19 cellular contexts compared by ENCODE assay signal in genomic region chr2:207694811-207695281, GRCh38. TPM values are rescaled to one million over a fixed set of nuclear protein-coding genes. Genes with fewer than 3 reads are reported as not detected.
A peak's percentile ranks its signal among the peaks of the same experiment; 100 is the strongest.
DNase-seq lines count a peak whose midpoint lies in the region; ATAC-seq lines count a peak whose summit lies in the region.
"Had no signal": no experiment of that assay in that cellular context is flagged by ENCODE, and none has a peak within 500 bp of the region (broad histone marks: within the 10 kb centered on the region; RNA-seq: fewer than 3 reads in every experiment).

No MANE protein-coding gene starts in this region.

- H3K9me3 Mint-ChIP-seq in activated T-helper 17 cell treated with anti-CD3 and anti-CD28 coated beads, Interleukin-2, amount 50 U/mL, for 72 hours, result no peaks in the 10 kb centered on the region
- H3K9me3 Mint-ChIP-seq: activated CD4-positive, alpha-beta T cell treated with anti-CD3 and anti-CD28 coated beads, Interleukin-2, amount 10 ng/mL, durations not matched to agents 24 days and 14 days; mesothelial cell of epicardium; stimulated activated effector memory CD8-positive, alpha-beta T cell treated with anti-CD3 and anti-CD28 coated beads, Interleukin-12 subunit alpha, Interleukin-12 subunit beta, amount 100 ng/mL, for 72 hours had no signal

- peak; percentile 47 for DNase-seq in GM03348 (ENCODE audit: low spot score)
- DNase-seq in myocyte (ENCODE audit: low read depth), result peak; percentile 37
- no peak for DNase-seq in SIG-M5 (lab: John Stamatoyannopoulos, UW)
- DNase-seq in NCI-H1694 (lab: John Stamatoyannopoulos, UW), result no peak
- DNase-seq in NCI-H774 (lab: John Stamatoyannopoulos, UW), result no peak
- DNase-seq: activated CD4-positive, alpha-beta T cell treated with anti-CD3 and anti-CD28 coated beads, Interleukin-2, amount 10 ng/mL, durations not matched to agents 24 days and 14 days; caudate nucleus; DMS 273 treated with DMSO at 0.1 percent for 48 hours; endodermal cell; NCI-H2171 treated with DMSO at 0.1 percent for 48 hours; SHP77; sigmoid colon; upper lobe of right lung had no signal

- ATAC-seq in HG02870 (IDR thresholded peaks at IDR 0.05; ENCODE audit: unreplicated experiment) (peak; percentile 74), HG02610 (IDR thresholded peaks at IDR 0.05; ENCODE audit: unreplicated experiment) (no peak)
- no peak for ATAC-seq in activated T-helper 17 cell treated with anti-CD3 and anti-CD28 coated beads, Interleukin-2, amount 50 U/mL, for 72 hours (replicated peaks)
- ATAC-seq: stimulated activated effector memory CD8-positive, alpha-beta T cell treated with anti-CD3 and anti-CD28 coated beads, Interleukin-12 subunit alpha, Interleukin-12 subunit beta, amount 100 ng/mL, for 72 hours; upper lobe of right lung had no signal

- H3K36me3 Mint-ChIP-seq in activated T-helper 17 cell treated with anti-CD3 and anti-CD28 coated beads, Interleukin-2, amount 50 U/mL, for 72 hours (ENCODE audit: low read depth), result no peaks in the 10 kb centered on the region
- H3K36me3 Mint-ChIP-seq: activated naive CD8-positive, alpha-beta T cell; mesothelial cell of epicardium; stimulated activated effector memory CD8-positive, alpha-beta T cell treated with anti-CD3 and anti-CD28 coated beads, Interleukin-12 subunit alpha, Interleukin-12 subunit beta, amount 100 ng/mL, for 72 hours had no signal

- H3K4me3 Mint-ChIP-seq in activated T-helper 17 cell treated with anti-CD3 and anti-CD28 coated beads, Interleukin-2, amount 50 U/mL, for 72 hours, result no peak overlapping the region
- H3K4me3 Mint-ChIP-seq: activated CD4-positive, alpha-beta T cell treated with anti-CD3 and anti-CD28 coated beads, Interleukin-2, amount 10 ng/mL, durations not matched to agents 24 days and 14 days; activated naive CD8-positive, alpha-beta T cell; endodermal cell; mesothelial cell of epicardium; stimulated activated effector memory CD8-positive, alpha-beta T cell treated with anti-CD3 and anti-CD28 coated beads, Interleukin-12 subunit alpha, Interleukin-12 subunit beta, amount 100 ng/mL, for 72 hours had no signal

- H3K27me3 Mint-ChIP-seq in activated T-helper 17 cell treated with anti-CD3 and anti-CD28 coated beads, Interleukin-2, amount 50 U/mL, for 72 hours, result no peaks in the 10 kb centered on the region

- H3K27ac Mint-ChIP-seq in activated T-helper 17 cell treated with anti-CD3 and anti-CD28 coated beads, Interleukin-2, amount 50 U/mL, for 72 hours, result peak overlapping the region; percentile 3
- H3K27ac Mint-ChIP-seq: activated CD4-positive, alpha-beta T cell treated with anti-CD3 and anti-CD28 coated beads, Interleukin-2, amount 10 ng/mL, durations not matched to agents 24 days and 14 days; activated naive CD8-positive, alpha-beta T cell; endodermal cell; mesothelial cell of epicardium; stimulated activated effector memory CD8-positive, alpha-beta T cell treated with anti-CD3 and anti-CD28 coated beads, Interleukin-12 subunit alpha, Interleukin-12 subunit beta, amount 100 ng/mL, for 72 hours had no signal

- H3K4me1 Mint-ChIP-seq in activated T-helper 17 cell treated with anti-CD3 and anti-CD28 coated beads, Interleukin-2, amount 50 U/mL, for 72 hours, result peaks cover 4% of the 10 kb centered on the region
- H3K4me1 Mint-ChIP-seq: activated CD4-positive, alpha-beta T cell treated with anti-CD3 and anti-CD28 coated beads, Interleukin-2, amount 10 ng/mL, durations not matched to agents 24 days and 14 days; endodermal cell; mesothelial cell of epicardium had no signal

RNA-seq across cellular contexts. Expression of gene CCNYL1, which starts 16.6 kb away (rescaled TPM):
- 1 to 10 TPM; 3.4 to 6.8 TPM for total RNA-seq in activated T-helper 17 cell treated with anti-CD3 and anti-CD28 coated beads, Interleukin-2, amount 50 U/mL, for 72 hours
- total RNA-seq in myocyte, result 6.6 and 7.0 TPM in 2 replicates
- polyA plus RNA-seq in myocyte (2012), result 9.7 TPM

Comparison
In these comparisons a context has a peak if more than half of its experiments do, and no peak if none do; other contexts are left out.
1. DNase-seq: peak in GM03348 (single experiment) and myocyte (single experiment); none in SIG-M5 (single experiment), NCI-H1694 (single experiment) and NCI-H774 (single experiment).